In genomic region chr21:46228345-46229051, GRCh38 we compare ENCODE assay signal across 1 cellular context.
TF ChIP-seq lines count a peak whose summit lies in the region.

LSS (minus strand) TSS chr21:46228774; CDS start chr21:46228745, 29 bp downstream.

TF ChIP-seq in K562, 482 proteins besides CTCF, POLR2A, EP300 and RAD21 (continued from another document and continues in another):
- TF ChIP-seq ZBTB49 (CRISPR knock-in tag; IDR thresholded peaks at IDR 0.05; ENCODE audit: borderline replicate concordance) (no peak), DACH1 (IDR thresholded peaks at IDR 0.05; ENCODE audit: partially characterized antibody) (peak; percentile 32), ZNF263 (CRISPR knock-in tag; IDR thresholded peaks at IDR 0.05; ENCODE audit: borderline replicate concordance) (peak; percentile 63; the same call in 1 of the 2 replicates), JUND (IDR thresholded peaks at IDR 0.05; ENCODE audit: borderline replicate concordance, low read depth, low read length) (peak; percentile 19; the same call in 1 of the 2 replicates), JUND (tag; IDR thresholded peaks at IDR 0.05; ENCODE audit: borderline replicate concordance, low read depth, low read length) (no peak), EGR1 (conservative IDR thresholded peaks at IDR 0.05) (peak; percentile 96), ZNF830 (CRISPR knock-in tag; IDR thresholded peaks at IDR 0.05) (no peak), CCAR2 (IDR thresholded peaks at IDR 0.05; ENCODE audit: low read depth, low read length) (no peak), FOXJ2 (tag; IDR thresholded peaks at IDR 0.05) (0 out of 2 replicates have a peak, but pooled peaks have one; percentile 61), HDAC1 (IDR thresholded peaks at IDR 0.05) (peak in 1 of 2 experiments; percentile 95; a peak in 2 of 4 replicates), ZNF407 (IDR thresholded peaks at IDR 0.05; ENCODE audit: low read depth) (no peak), MIER1 (IDR thresholded peaks at IDR 0.05; ENCODE audit: low read depth) (no peak), TFAP4 (CRISPR knock-in tag; IDR thresholded peaks at IDR 0.05; ENCODE audit: borderline replicate concordance) (peak; percentile 94), LCOR (CRISPR knock-in tag; IDR thresholded peaks at IDR 0.05) (0 out of 2 replicates have a peak, but pooled peaks have one; percentile 7), PYGO2 (tag; IDR thresholded peaks at IDR 0.05) (no peak), L3MBTL2 (IDR thresholded peaks at IDR 0.05) (peak; percentile 89), CHD1 (IDR thresholded peaks at IDR 0.05; ENCODE audit: low read length) (peak; percentile 80), ASH1L (IDR thresholded peaks at IDR 0.05; ENCODE audit: borderline replicate concordance, low read depth, partially characterized antibody) (no peak), RCOR1 (IDR thresholded peaks at IDR 0.05; ENCODE audit: borderline replicate concordance in 1 of 2, low read depth in 2 of 2, low read length in 2 of 2) (peak in 1 of 2 experiments; percentile 44; a peak in 2 of 4 replicates), KLF1 (tag; IDR thresholded peaks at IDR 0.05) (0 out of 2 replicates have a peak, but pooled peaks have one; percentile 27), SPI1 (IDR thresholded peaks at IDR 0.05; ENCODE audit: borderline replicate concordance, low read depth, low read length) (no peak), GMEB1 (CRISPR knock-in tag; IDR thresholded peaks at IDR 0.05) (peak; percentile 27; the same call in 1 of the 2 replicates), ZNF124 (CRISPR knock-in tag; IDR thresholded peaks at IDR 0.05) (no peak), BCOR (IDR thresholded peaks at IDR 0.05) (no peak), NR2C2 (CRISPR knock-in tag; IDR thresholded peaks at IDR 0.05) (peak; percentile 67; the same call in 1 of the 2 replicates), NR2C2 (tag; IDR thresholded peaks at IDR 0.05) (peak; percentile 70), PTTG1 (tag; IDR thresholded peaks at IDR 0.05; ENCODE audit: low read depth) (no peak), CREB3 (tag; conservative IDR thresholded peaks at IDR 0.05; ENCODE audit: low read depth) (no peak), ZNF274 (IDR thresholded peaks at IDR 0.05; ENCODE audit: borderline replicate concordance, low read depth, low read length) (no peak), ZBTB7A (IDR thresholded peaks at IDR 0.05; ENCODE audit: borderline replicate concordance, control insufficient read depth, low read depth, low read length) (peak; percentile 75; the same call in 1 of the 2 replicates), HDAC8 (tag; IDR thresholded peaks at IDR 0.05) (0 out of 2 replicates have a peak, but pooled peaks have one; percentile 34), PHF20 (IDR thresholded peaks at IDR 0.05; ENCODE audit: partially characterized antibody) (peak; percentile 38), MCM3 (IDR thresholded peaks at IDR 0.05) (no peak), HNRNPL (IDR thresholded peaks at IDR 0.05; ENCODE audit: low read depth, low read length) (peak; percentile 81), ZNF75A (CRISPR knock-in tag; IDR thresholded peaks at IDR 0.05) (0 out of 2 replicates have a peak, but pooled peaks have one; percentile 12), MTA3 (IDR thresholded peaks at IDR 0.05; ENCODE audit: borderline replicate concordance) (peak; percentile 55; the same call in 1 of the 2 replicates), KDM1A (IDR thresholded peaks at IDR 0.05) (peak in 1 of 2 experiments; percentile 47; a peak in 1 of 4 replicates), TEAD1 (CRISPR knock-in tag; IDR thresholded peaks at IDR 0.05) (0 out of 4 replicates have a peak, but pooled peaks of 1 of the 2 experiments have one; percentile 9), CTBP1 (IDR thresholded peaks at IDR 0.05; ENCODE audit: borderline replicate concordance) (peak; percentile 74; the same call in 1 of the 2 replicates), ZNF445 (CRISPR knock-in tag; IDR thresholded peaks at IDR 0.05; ENCODE audit: low read depth) (no peak), HNRNPK (IDR thresholded peaks at IDR 0.05; ENCODE audit: low read depth, low read length, poor library complexity, severe bottlenecking) (peak; percentile 83), ZNF431 (CRISPR knock-in tag; IDR thresholded peaks at IDR 0.05) (0 out of 2 replicates have a peak, but pooled peaks have one; percentile 24)
- TF ChIP-seq, protein P1, sequence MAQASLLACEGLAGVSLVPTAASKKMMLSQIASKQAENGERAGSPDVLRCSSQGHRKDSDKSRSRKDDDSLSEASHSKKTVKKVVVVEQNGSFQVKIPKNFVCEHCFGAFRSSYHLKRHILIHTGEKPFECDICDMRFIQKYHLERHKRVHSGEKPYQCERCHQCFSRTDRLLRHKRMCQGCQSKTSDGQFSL (CRISPR knock-in tag; IDR thresholded peaks at IDR 0.05), result 0 out of 2 replicates have a peak, but pooled peaks have one; percentile 26
- TF ChIP-seq, protein P1 (tag; IDR thresholded peaks at IDR 0.05), result no peak; a peak in 1 of 4 replicates
- TF ChIP-seq, protein P2, sequence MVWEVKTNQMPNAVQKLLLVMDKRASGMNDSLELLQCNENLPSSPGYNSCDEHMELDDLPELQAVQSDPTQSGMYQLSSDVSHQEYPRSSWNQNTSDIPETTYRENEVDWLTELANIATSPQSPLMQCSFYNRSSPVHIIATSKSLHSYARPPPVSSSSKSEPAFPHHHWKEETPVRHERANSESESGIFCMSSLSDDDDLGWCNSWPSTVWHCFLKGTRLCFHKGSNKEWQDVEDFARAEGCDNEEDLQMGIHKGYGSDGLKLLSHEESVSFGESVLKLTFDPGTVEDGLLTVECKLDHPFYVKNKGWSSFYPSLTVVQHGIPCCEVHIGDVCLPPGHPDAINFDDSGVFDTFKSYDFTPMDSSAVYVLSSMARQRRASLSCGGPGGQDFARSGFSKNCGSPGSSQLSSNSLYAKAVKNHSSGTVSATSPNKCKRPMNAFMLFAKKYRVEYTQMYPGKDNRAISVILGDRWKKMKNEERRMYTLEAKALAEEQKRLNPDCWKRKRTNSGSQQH (CRISPR knock-in tag; IDR thresholded peaks at IDR 0.05), result no peak
- TF ChIP-seq, protein P3, sequence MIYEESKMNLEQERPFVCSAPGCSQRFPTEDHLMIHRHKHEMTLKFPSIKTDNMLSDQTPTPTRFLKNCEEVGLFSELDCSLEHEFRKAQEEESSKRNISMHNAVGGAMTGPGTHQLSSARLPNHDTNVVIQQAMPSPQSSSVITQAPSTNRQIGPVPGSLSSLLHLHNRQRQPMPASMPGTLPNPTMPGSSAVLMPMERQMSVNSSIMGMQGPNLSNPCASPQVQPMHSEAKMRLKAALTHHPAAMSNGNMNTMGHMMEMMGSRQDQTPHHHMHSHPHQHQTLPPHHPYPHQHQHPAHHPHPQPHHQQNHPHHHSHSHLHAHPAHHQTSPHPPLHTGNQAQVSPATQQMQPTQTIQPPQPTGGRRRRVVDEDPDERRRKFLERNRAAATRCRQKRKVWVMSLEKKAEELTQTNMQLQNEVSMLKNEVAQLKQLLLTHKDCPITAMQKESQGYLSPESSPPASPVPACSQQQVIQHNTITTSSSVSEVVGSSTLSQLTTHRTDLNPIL (CRISPR knock-in tag; IDR thresholded peaks at IDR 0.05), result no peak
- TF ChIP-seq, protein P4, sequence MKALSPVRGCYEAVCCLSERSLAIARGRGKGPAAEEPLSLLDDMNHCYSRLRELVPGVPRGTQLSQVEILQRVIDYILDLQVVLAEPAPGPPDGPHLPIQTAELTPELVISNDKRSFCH (CRISPR knock-in tag; IDR thresholded peaks at IDR 0.05), result no peak
- TF ChIP-seq, protein P4 (tag; IDR thresholded peaks at IDR 0.05), result peak; percentile 47; the same call in 1 of the 2 replicates
